ENCODE assay signal across 8 cellular contexts in genomic region chr3:52769786-52770445, GRCh38. TPM values are rescaled to one million over a fixed set of nuclear protein-coding genes. Genes with fewer than 3 reads are reported as not detected.
DNase-seq lines count a peak whose midpoint lies in the region; ATAC-seq and TF ChIP-seq lines count a peak whose summit lies in the region.

No MANE protein-coding gene starts in this region.

- no CpG with 5 or more reads among the region's 13 CpGs for WGBS in iPS DF 6.9 (ENCODE audit: insufficient coverage, insufficient read length)
- 22 to 35% (median 28%) methylated on average over 13 of the region's 13 CpGs for WGBS in spleen, 5 donors

- peak overlapping the region; percentile 85 for H3K4me3 Mint-ChIP-seq in activated CD8-positive, alpha-beta memory T cell treated with anti-CD3 and anti-CD28 coated beads, Interleukin-2, amount 10 ng/mL, durations not matched to agents 7 days and 5 days
- H3K4me3 Mint-ChIP-seq in activated B cell treated with CpG ODN at 0.5 μM for 24 hours = peak overlapping the region; percentile 94

- intact Hi-C loops in activated B cell treated with CpG ODN at 0.5 μM for 24 hours (cut with micrococcal nuclease) = loop anchor here (1.0 to 10.0 kb wide), 7 partner anchors 29 to 302 kb away; partner anchors contain the start of genes NT5DC2, SFMBT1, SPCS1 and STIMATE
- intact Hi-C loops in spleen (cut with DNase I; ENCODE audit: low total_unique reads) = no loop called here

- ATAC-seq in activated CD8-positive, alpha-beta memory T cell treated with anti-CD3 and anti-CD28 coated beads, Interleukin-2, amount 10 ng/mL, durations not matched to agents 7 days and 5 days = no peak
- ATAC-seq in activated B cell treated with CpG ODN at 0.5 μM for 24 hours (ENCODE audit: low read depth) = no peak

- H3K27ac Mint-ChIP-seq in activated CD8-positive, alpha-beta memory T cell treated with anti-CD3 and anti-CD28 coated beads, Interleukin-2, amount 10 ng/mL, durations not matched to agents 7 days and 5 days = peak overlapping the region; percentile 42
- peak overlapping the region; percentile 57 for H3K27ac Mint-ChIP-seq in activated B cell treated with CpG ODN at 0.5 μM for 24 hours

- CTCF ChIA-PET in activated CD8-positive, alpha-beta memory T cell treated with anti-CD3 and anti-CD28 coated beads, Interleukin-2, amount 10 ng/mL, durations not matched to agents 7 days and 5 days (lab: Charles Lee) = interaction anchor here (1.4 kb wide), 1 partner anchor 299 kb away, joined by 3 read pairs; no protein-coding TSS in a partner anchor
- CTCF ChIA-PET in activated B cell treated with CpG ODN at 0.5 μM for 24 hours (lab: Charles Lee) = interaction anchor here (1.1 kb wide), 1 partner anchor 29 kb away, joined by 4 read pairs; no protein-coding TSS in a partner anchor

- H3K27me3 ChIP-seq in iPS DF 6.9 (ENCODE audit: control insufficient read depth, insufficient read depth, low read length) (no peaks in the 10 kb centered on the region), spleen (replicated peaks in 1 of 7) (no peaks in the 10 kb centered on the region)

- TF ChIP-seq CTCF in activated B cell treated with CpG ODN at 0.5 μM for 24 hours (IDR thresholded peaks at IDR 0.05) (no peak), spleen (IDR thresholded peaks at IDR 0.05 in 8 of 11, conservative IDR thresholded peaks at IDR 0.05 in 3 of 11) (no peak)

- peaks cover 20% of the 10 kb centered on the region for H3K4me1 Mint-ChIP-seq in activated CD8-positive, alpha-beta memory T cell treated with anti-CD3 and anti-CD28 coated beads, Interleukin-2, amount 10 ng/mL, durations not matched to agents 7 days and 5 days
- H3K4me1 Mint-ChIP-seq in activated B cell treated with CpG ODN at 0.5 μM for 24 hours = peaks cover 17% of the 10 kb centered on the region

- no peaks in the 10 kb centered on the region for H3K9me3 Mint-ChIP-seq in activated CD8-positive, alpha-beta memory T cell treated with anti-CD3 and anti-CD28 coated beads, Interleukin-2, amount 10 ng/mL, durations not matched to agents 7 days and 5 days (ENCODE audit: low read depth)
- no peaks in the 10 kb centered on the region for H3K9me3 Mint-ChIP-seq in activated B cell treated with CpG ODN at 0.5 μM for 24 hours

- no peaks in the 10 kb centered on the region for H3K27me3 Mint-ChIP-seq in activated CD8-positive, alpha-beta memory T cell treated with anti-CD3 and anti-CD28 coated beads, Interleukin-2, amount 10 ng/mL, durations not matched to agents 7 days and 5 days
- H3K27me3 Mint-ChIP-seq in activated B cell treated with CpG ODN at 0.5 μM for 24 hours = no peaks in the 10 kb centered on the region

- peaks cover 10% of the 10 kb centered on the region for H3K36me3 Mint-ChIP-seq in activated CD8-positive, alpha-beta memory T cell treated with anti-CD3 and anti-CD28 coated beads, Interleukin-2, amount 10 ng/mL, durations not matched to agents 7 days and 5 days
- peaks cover 28% of the 10 kb centered on the region for H3K36me3 Mint-ChIP-seq in activated B cell treated with CpG ODN at 0.5 μM for 24 hours (ENCODE audit: low read depth)

- H3K4me3 ChIP-seq in iPS DF 6.9 (ENCODE audit: low read length) = peak overlapping the region; percentile 92; the same call in 1 of the 2 replicates
- H3K4me3 ChIP-seq in spleen = peak overlapping the region; percentile 82 to 94 (median 91)

- H3K36me3 ChIP-seq in iPS DF 6.9 (ENCODE audit: control insufficient read depth, insufficient read depth, low read length) (peaks cover 3% of the 10 kb centered on the region; the same call in 1 of the 2 replicates), spleen (peaks cover 0 to 37% (median 27%) of the 10 kb centered on the region in 6 donors)

- H3K9me3 ChIP-seq in iPS DF 6.9 (ENCODE audit: control insufficient read depth, insufficient read depth, low read length) (no peaks in the 10 kb centered on the region), spleen (no peaks in the 10 kb centered on the region)

- POLR2A ChIA-PET in activated B cell treated with CpG ODN at 0.5 μM for 24 hours (lab: Charles Lee) = interaction anchor here (1.4 to 2.2 kb wide), 3 partner anchors 10 to 214 kb away, joined by 4 to 44 read pairs (median 5); no protein-coding TSS in a partner anchor

- no peak for DNase-seq in activated CD8-positive, alpha-beta memory T cell treated with anti-CD3 and anti-CD28 coated beads, Interleukin-2, amount 10 ng/mL, durations not matched to agents 7 days and 5 days
- no peak for DNase-seq in activated CD8-positive, alpha-beta memory T cell treated with anti-CD3 and anti-CD28 coated beads for 24 hours
- DNase-seq in activated B cell treated with CpG ODN at 0.5 μM for 24 hours = no peak
- DNase-seq in iPS DF 6.9 (ENCODE audit: low read depth, low spot score) = no peak
- DNase-seq in spleen = no peak
- no peak for DNase-seq in NOMO-1 treated with DMSO at 0.1 percent for 48 hours (lab: John Stamatoyannopoulos, UW; ENCODE audit: unreplicated experiment)
- DNase-seq in stimulated activated CD4-positive, alpha-beta T cell treated with anti-CD3 and anti-CD28 coated beads, Interleukin-15, amount 100 ng/mL, for 24 hours = no peak
- DNase-seq in stimulated activated CD4-positive, alpha-beta T cell treated with anti-CD3 and anti-CD28 coated beads, Interleukin-1b, Interleukin-23, amount 100 ng/mL, for 48 hours = no peak

- H3K4me1 ChIP-seq in iPS DF 6.9 (ENCODE audit: control insufficient read depth, insufficient read depth, low read length) = no peaks in the 10 kb centered on the region
- H3K4me1 ChIP-seq in spleen = peaks cover 9 to 34% (median 22%) of the 10 kb centered on the region in 6 donors

- H3K27ac ChIP-seq in iPS DF 6.9 (ENCODE audit: low read length) = no peak overlapping the region
- peak overlapping the region in 4 of 8 donors; percentile 80 to 88 (median 86) for H3K27ac ChIP-seq in spleen

- no peak for TF ChIP-seq POLR2A in spleen (IDR thresholded peaks at IDR 0.05)

RNA-seq across cellular contexts. Expression of gene NEK4, which starts 0.8 kb away (rescaled TPM):
- total RNA-seq in activated CD8-positive, alpha-beta memory T cell treated with anti-CD3 and anti-CD28 coated beads, Interleukin-2, amount 10 ng/mL, durations not matched to agents 7 days and 5 days = 10 to 100 TPM; 26.7 to 27.9 TPM
- total RNA-seq in activated B cell treated with CpG ODN at 0.5 μM for 24 hours (23.0 and 24.5 TPM in 2 replicates), spleen (10 to 100 TPM; 17.4 to 28.0 (median 26.3) TPM)
- 1 to 10 TPM; 3.2 to 5.5 (median 4.9) TPM for polyA plus RNA-seq in spleen

RNA-seq across cellular contexts. Expression of gene ITIH1, which starts 7.5 kb away (rescaled TPM):
- total RNA-seq in activated CD8-positive, alpha-beta memory T cell treated with anti-CD3 and anti-CD28 coated beads, Interleukin-2, amount 10 ng/mL, durations not matched to agents 7 days and 5 days = not detected
- total RNA-seq in activated B cell treated with CpG ODN at 0.5 μM for 24 hours = 0.42 and 0.80 TPM in 2 replicates
- total RNA-seq in spleen = 1 to 10 TPM in 4 of 7 donors, under 1 TPM in 3; 0.65 to 4.0 (median 1.5) TPM
- 10 to 100 TPM in 1 of 3 donors, 1 to 10 TPM in 2; 4.4 to 11.4 (median 5.9) TPM for polyA plus RNA-seq in spleen

RNA-seq across cellular contexts. Expression of gene ITIH3, which starts 24.7 kb away (rescaled TPM):
- not detected for total RNA-seq in activated CD8-positive, alpha-beta memory T cell treated with anti-CD3 and anti-CD28 coated beads, Interleukin-2, amount 10 ng/mL, durations not matched to agents 7 days and 5 days
- total RNA-seq in activated B cell treated with CpG ODN at 0.5 μM for 24 hours (not detected in 2 replicates), spleen (10 to 100 TPM in 6 of 7 donors, 1 to 10 TPM in 1; 8.0 to 53.7 (median 17.6) TPM)
- 10 to 100 TPM; 12.4 to 44.4 (median 15.2) TPM for polyA plus RNA-seq in spleen
